1 cellular context compared by ENCODE assay signal in the genomic region with DNA sequence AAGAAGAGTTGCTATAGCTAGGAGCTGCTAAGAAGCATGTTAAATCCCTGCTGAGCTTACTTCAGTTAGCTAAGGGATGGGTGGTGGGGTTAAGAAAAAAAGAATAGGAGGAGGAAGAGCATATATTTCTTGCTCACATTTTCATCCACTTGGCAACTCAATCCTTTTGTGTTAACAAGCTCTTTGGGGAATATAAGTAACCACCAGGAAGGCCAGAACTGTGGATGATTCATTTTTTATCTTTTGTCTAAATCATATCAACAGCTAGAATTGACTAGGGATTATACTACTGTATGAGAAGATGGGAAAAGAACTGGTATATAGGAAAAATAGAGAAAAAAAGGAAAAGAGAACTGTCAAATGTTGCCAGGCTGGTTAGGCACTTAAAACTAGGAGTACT.
TF ChIP-seq lines count a peak whose summit lies in the region.

No MANE protein-coding gene starts in this region.

TF ChIP-seq in GM23338, 12 proteins besides CTCF, POLR2A, EP300 and RAD21 (continued from another document):
- TF ChIP-seq, protein P1, sequence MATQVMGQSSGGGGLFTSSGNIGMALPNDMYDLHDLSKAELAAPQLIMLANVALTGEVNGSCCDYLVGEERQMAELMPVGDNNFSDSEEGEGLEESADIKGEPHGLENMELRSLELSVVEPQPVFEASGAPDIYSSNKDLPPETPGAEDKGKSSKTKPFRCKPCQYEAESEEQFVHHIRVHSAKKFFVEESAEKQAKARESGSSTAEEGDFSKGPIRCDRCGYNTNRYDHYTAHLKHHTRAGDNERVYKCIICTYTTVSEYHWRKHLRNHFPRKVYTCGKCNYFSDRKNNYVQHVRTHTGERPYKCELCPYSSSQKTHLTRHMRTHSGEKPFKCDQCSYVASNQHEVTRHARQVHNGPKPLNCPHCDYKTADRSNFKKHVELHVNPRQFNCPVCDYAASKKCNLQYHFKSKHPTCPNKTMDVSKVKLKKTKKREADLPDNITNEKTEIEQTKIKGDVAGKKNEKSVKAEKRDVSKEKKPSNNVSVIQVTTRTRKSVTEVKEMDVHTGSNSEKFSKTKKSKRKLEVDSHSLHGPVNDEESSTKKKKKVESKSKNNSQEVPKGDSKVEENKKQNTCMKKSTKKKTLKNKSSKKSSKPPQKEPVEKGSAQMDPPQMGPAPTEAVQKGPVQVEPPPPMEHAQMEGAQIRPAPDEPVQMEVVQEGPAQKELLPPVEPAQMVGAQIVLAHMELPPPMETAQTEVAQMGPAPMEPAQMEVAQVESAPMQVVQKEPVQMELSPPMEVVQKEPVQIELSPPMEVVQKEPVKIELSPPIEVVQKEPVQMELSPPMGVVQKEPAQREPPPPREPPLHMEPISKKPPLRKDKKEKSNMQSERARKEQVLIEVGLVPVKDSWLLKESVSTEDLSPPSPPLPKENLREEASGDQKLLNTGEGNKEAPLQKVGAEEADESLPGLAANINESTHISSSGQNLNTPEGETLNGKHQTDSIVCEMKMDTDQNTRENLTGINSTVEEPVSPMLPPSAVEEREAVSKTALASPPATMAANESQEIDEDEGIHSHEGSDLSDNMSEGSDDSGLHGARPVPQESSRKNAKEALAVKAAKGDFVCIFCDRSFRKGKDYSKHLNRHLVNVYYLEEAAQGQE (IDR thresholded peaks at IDR 0.05; ENCODE audit: unreplicated experiment) = no peak
- TF ChIP-seq EZH2phosphoT487 (IDR thresholded peaks at IDR 0.05; ENCODE audit: unreplicated experiment) (no peak), CREB1 (CRISPR knock-in tag; IDR thresholded peaks at IDR 0.05; ENCODE audit: low read depth) (no peak), NANOG (IDR thresholded peaks at IDR 0.05; ENCODE audit: borderline replicate concordance) (no peak), STAT1 (IDR thresholded peaks at IDR 0.05; ENCODE audit: unreplicated experiment) (no peak), JUNB (IDR thresholded peaks at IDR 0.05; ENCODE audit: unreplicated experiment) (no peak), ZNF331 (CRISPR knock-in tag; IDR thresholded peaks at IDR 0.05; ENCODE audit: low read depth) (no peak)
- TF ChIP-seq, protein P2, sequence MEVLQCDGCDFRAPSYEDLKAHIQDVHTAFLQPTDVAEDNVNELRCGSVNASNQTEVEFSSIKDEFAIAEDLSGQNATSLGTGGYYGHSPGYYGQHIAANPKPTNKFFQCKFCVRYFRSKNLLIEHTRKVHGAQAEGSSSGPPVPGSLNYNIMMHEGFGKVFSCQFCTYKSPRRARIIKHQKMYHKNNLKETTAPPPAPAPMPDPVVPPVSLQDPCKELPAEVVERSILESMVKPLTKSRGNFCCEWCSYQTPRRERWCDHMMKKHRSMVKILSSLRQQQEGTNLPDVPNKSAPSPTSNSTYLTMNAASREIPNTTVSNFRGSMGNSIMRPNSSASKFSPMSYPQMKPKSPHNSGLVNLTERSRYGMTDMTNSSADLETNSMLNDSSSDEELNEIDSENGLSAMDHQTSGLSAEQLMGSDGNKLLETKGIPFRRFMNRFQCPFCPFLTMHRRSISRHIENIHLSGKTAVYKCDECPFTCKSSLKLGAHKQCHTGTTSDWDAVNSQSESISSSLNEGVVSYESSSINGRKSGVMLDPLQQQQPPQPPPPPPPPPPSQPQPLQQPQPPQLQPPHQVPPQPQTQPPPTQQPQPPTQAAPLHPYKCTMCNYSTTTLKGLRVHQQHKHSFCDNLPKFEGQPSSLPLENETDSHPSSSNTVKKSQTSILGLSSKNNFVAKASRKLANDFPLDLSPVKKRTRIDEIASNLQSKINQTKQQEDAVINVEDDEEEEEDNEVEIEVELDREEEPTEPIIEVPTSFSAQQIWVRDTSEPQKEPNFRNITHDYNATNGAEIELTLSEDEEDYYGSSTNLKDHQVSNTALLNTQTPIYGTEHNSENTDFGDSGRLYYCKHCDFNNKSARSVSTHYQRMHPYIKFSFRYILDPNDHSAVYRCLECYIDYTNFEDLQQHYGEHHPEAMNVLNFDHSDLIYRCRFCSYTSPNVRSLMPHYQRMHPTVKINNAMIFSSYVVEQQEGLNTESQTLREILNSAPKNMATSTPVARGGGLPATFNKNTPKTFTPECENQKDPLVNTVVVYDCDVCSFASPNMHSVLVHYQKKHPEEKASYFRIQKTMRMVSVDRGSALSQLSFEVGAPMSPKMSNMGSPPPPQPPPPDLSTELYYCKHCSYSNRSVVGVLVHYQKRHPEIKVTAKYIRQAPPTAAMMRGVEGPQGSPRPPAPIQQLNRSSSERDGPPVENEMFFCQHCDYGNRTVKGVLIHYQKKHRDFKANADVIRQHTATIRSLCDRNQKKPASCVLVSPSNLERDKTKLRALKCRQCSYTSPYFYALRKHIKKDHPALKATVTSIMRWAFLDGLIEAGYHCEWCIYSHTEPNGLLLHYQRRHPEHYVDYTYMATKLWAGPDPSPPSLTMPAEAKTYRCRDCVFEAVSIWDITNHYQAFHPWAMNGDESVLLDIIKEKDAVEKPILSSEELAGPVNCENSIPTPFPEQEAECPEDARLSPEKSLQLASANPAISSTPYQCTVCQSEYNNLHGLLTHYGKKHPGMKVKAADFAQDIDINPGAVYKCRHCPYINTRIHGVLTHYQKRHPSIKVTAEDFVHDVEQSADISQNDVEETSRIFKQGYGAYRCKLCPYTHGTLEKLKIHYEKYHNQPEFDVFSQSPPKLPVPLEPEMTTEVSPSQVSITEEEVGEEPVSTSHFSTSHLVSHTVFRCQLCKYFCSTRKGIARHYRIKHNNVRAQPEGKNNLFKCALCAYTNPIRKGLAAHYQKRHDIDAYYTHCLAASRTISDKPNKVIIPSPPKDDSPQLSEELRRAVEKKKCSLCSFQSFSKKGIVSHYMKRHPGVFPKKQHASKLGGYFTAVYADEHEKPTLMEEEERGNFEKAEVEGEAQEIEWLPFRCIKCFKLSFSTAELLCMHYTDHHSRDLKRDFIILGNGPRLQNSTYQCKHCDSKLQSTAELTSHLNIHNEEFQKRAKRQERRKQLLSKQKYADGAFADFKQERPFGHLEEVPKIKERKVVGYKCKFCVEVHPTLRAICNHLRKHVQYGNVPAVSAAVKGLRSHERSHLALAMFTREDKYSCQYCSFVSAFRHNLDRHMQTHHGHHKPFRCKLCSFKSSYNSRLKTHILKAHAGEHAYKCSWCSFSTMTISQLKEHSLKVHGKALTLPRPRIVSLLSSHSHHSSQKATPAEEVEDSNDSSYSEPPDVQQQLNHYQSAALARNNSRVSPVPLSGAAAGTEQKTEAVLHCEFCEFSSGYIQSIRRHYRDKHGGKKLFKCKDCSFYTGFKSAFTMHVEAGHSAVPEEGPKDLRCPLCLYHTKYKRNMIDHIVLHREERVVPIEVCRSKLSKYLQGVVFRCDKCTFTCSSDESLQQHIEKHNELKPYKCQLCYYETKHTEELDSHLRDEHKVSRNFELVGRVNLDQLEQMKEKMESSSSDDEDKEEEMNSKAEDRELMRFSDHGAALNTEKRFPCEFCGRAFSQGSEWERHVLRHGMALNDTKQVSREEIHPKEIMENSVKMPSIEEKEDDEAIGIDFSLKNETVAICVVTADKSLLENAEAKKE (CRISPR knock-in tag; IDR thresholded peaks at IDR 0.05) = no peak
- TF ChIP-seq, protein P3, sequence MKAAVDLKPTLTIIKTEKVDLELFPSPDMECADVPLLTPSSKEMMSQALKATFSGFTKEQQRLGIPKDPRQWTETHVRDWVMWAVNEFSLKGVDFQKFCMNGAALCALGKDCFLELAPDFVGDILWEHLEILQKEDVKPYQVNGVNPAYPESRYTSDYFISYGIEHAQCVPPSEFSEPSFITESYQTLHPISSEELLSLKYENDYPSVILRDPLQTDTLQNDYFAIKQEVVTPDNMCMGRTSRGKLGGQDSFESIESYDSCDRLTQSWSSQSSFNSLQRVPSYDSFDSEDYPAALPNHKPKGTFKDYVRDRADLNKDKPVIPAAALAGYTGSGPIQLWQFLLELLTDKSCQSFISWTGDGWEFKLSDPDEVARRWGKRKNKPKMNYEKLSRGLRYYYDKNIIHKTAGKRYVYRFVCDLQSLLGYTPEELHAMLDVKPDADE (IDR thresholded peaks at IDR 0.05) = no peak
